In the genomic region with DNA sequence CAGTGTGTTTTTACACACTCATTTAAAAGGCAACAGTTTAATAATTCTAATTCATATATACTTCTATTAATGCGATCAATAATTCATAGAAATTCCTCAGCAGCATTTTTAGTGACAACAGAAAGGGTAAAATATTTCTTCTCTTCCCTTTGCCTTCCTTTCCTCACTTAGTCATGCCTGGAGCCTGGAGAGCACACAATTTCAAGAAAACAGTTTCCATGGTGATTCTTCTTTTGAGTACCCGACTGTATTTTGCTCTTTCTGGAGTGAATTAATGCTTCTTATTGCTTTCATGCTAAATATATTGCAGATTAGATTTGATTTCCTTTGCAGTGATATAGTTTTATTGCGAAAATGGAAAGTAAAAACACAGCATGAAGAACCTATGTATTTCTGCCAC, we compare ENCODE assay signal across 23 cellular contexts.
DNase-seq lines count a peak whose midpoint lies in the region; ATAC-seq, FAIRE-seq and TF ChIP-seq lines count a peak whose summit lies in the region.
"Had no signal": no experiment of that assay in that cellular context is flagged by ENCODE, and none has a peak within 500 bp of the region (broad histone marks: within the 10 kb centered on the region; RNA-seq: fewer than 3 reads in every experiment).

No MANE protein-coding gene starts in this region.

- no peak overlapping the region for H2BK12ac ChIP-seq in mesenchymal stem cell (ENCODE audit: low read length in 2 of 2)

- H3K18ac ChIP-seq in mesenchymal stem cell (ENCODE audit: low read depth in 1 of 2, low read length in 2 of 2) = no peak overlapping the region

- H3K4me3 ChIP-seq in astrocyte (ENCODE audit: insufficient read depth, low read depth, low read length) = no peak overlapping the region
- H3K4me3 ChIP-seq in fibroblast of lung (replicated peaks in 1 of 4; ENCODE audit: control extremely low read depth in 1 of 4, insufficient read depth in 1 of 4, low read depth in 3 of 4, low read length in 4 of 4) = no peak overlapping the region
- no peak overlapping the region for H3K4me3 ChIP-seq in mesenchymal stem cell (ENCODE audit: insufficient read depth in 1 of 2, low read depth in 1 of 2, low read length in 2 of 2)
- H3K4me3 ChIP-seq in lower lobe of right lung = no peak overlapping the region
- H3K4me3 ChIP-seq: BLaER1, GM12878 had no signal

- no peak overlapping the region for H3K4ac ChIP-seq in mesenchymal stem cell (ENCODE audit: low read depth in 1 of 2, low read length in 2 of 2)

- H3K4me1 Mint-ChIP-seq in astrocyte (ENCODE audit: low read depth, unreplicated experiment) = peaks cover 13% of the 10 kb centered on the region

- H3K27ac Mint-ChIP-seq in astrocyte (ENCODE audit: unreplicated experiment) = peak overlapping the region; percentile 44

- H2BK120ac ChIP-seq in mesenchymal stem cell (ENCODE audit: low read depth, low read length) = no peak overlapping the region

- H3K14ac ChIP-seq in mesenchymal stem cell (ENCODE audit: low read length in 2 of 2) = no peak overlapping the region

- H2BK15ac ChIP-seq in mesenchymal stem cell (ENCODE audit: low read depth, poor library complexity, severe bottlenecking) = no peak overlapping the region

- intact Hi-C loops in lower lobe of right lung (cut with DNase I) = no loop called here
- intact Hi-C loops in cardiac septum (cut with DNase I) = no loop called here

- TF ChIP-seq CTCF in astrocyte (IDR thresholded peaks at IDR 0.05; ENCODE audit: insufficient read depth, low read depth, low read length) (no peak), fibroblast of lung (conservative IDR thresholded peaks at IDR 0.05 in 1 of 2, IDR thresholded peaks at IDR 0.05 in 1 of 2; ENCODE audit: low read depth in 1 of 2, low read length in 2 of 2) (no peak), lower lobe of right lung (IDR thresholded peaks at IDR 0.05) (no peak)

- H4K91ac ChIP-seq in mesenchymal stem cell (ENCODE audit: low read length) = no peak overlapping the region

- no peak overlapping the region for H3K4me3 Mint-ChIP-seq in astrocyte (ENCODE audit: unreplicated experiment)
- H3K4me3 Mint-ChIP-seq: CD4-positive, alpha-beta memory T cell had no signal

- no peak overlapping the region for H2AFZ ChIP-seq in astrocyte (ENCODE audit: low read depth, low read length)
- no peak overlapping the region for H2AFZ ChIP-seq in fibroblast of lung (ENCODE audit: low read length)
- H2AFZ ChIP-seq in mesenchymal stem cell (ENCODE audit: low read depth, low read length) = no peak overlapping the region

- H3K27ac ChIP-seq in astrocyte (ENCODE audit: low read depth, low read length) (no peak overlapping the region), fibroblast of lung (ENCODE audit: insufficient read depth, low read length) (no peak overlapping the region), mesenchymal stem cell (ENCODE audit: low read length, poor library complexity, severe bottlenecking) (no peak overlapping the region), lower lobe of right lung (no peak overlapping the region)
- H3K27ac ChIP-seq: BLaER1, KMS-11 had no signal

- H3K79me2 ChIP-seq in astrocyte (ENCODE audit: insufficient read depth, low read length) = no peaks in the 10 kb centered on the region
- no peaks in the 10 kb centered on the region for H3K79me2 ChIP-seq in fibroblast of lung (ENCODE audit: control insufficient read depth, insufficient read depth, low read length)

- H3K4me2 ChIP-seq in astrocyte (ENCODE audit: low read length) = no peak overlapping the region
- no peak overlapping the region for H3K4me2 ChIP-seq in fibroblast of lung (ENCODE audit: extremely low read depth, insufficient read depth, low read length)
- no peak overlapping the region for H3K4me2 ChIP-seq in mesenchymal stem cell (ENCODE audit: low read length, poor library complexity, severe bottlenecking)
- H3K4me2 ChIP-seq: BLaER1, KMS-11 had no signal

- no peak overlapping the region for H3K9ac ChIP-seq in astrocyte (ENCODE audit: low read length)
- no peak overlapping the region for H3K9ac ChIP-seq in fibroblast of lung (ENCODE audit: insufficient read depth, low read length)
- peak overlapping the region; percentile 39 for H3K9ac ChIP-seq in mesenchymal stem cell (ENCODE audit: low read length)
- H3K9ac ChIP-seq: BLaER1, KMS-11 had no signal

- no peak overlapping the region for H4K8ac ChIP-seq in mesenchymal stem cell (ENCODE audit: low read length)

- no peak for FAIRE-seq in astrocyte (lab: Jason Lieb, UNC)
- FAIRE-seq: GM12878, H1, HTR-8/SVneo had no signal

- no peak overlapping the region for H2AK5ac ChIP-seq in mesenchymal stem cell (ENCODE audit: low read length, severe bottlenecking)

- ATAC-seq in lower lobe of right lung = no peak
- no peak for ATAC-seq in GM18861 (IDR thresholded peaks at IDR 0.05; ENCODE audit: unreplicated experiment)
- ATAC-seq: GM12878, HCT116, Panc1 had no signal

- DNase-seq in LHCN-M2 (ENCODE audit: low read depth) (peak; percentile 19), astrocyte (ENCODE audit: low read depth) (peak; percentile 49), fibroblast of lung (ENCODE audit: low read depth in 2 of 2) (peak; percentile 9 to 64), mesenchymal stem cell (no peak), lower lobe of right lung (no peak), NOMO-1 treated with dmso at 0.1 percent for 144 hours (lab: John Stamatoyannopoulos, UW; ENCODE audit: unreplicated experiment) (no peak), cardiac septum (ENCODE audit: low spot score) (no peak)
- DNase-seq: CD4-positive, alpha-beta memory T cell; DND-41; MV-4-11; NCI-H1694; NCI-H226; NCI-H510A treated with DMSO at 0.1 percent for 48 hours; NCI-H748 treated with DMSO at 0.1 percent for 48 hours; SIG-M5 had no signal

- H3K4me1 ChIP-seq in astrocyte (ENCODE audit: insufficient read depth, low read length) (peaks cover 13% of the 10 kb centered on the region), fibroblast of lung (ENCODE audit: control insufficient read depth, extremely low read depth, insufficient read depth, low read length) (no peaks in the 10 kb centered on the region), mesenchymal stem cell (ENCODE audit: control insufficient read depth, insufficient read depth, low read depth, low read length) (peaks cover 2% of the 10 kb centered on the region), lower lobe of right lung (no peaks in the 10 kb centered on the region)
- H3K4me1 ChIP-seq: BLaER1 had no signal

- H2BK5ac ChIP-seq in mesenchymal stem cell (ENCODE audit: low read depth, low read length, poor library complexity, severe bottlenecking) = no peak overlapping the region

- H3K79me1 ChIP-seq in mesenchymal stem cell (replicated peaks; ENCODE audit: low read length, poor library complexity, severe bottlenecking) = no peaks in the 10 kb centered on the region

- H3K9me3 ChIP-seq in astrocyte (ENCODE audit: insufficient read depth, low read depth, low read length) (peaks cover 4% of the 10 kb centered on the region), fibroblast of lung (ENCODE audit: control insufficient read depth, insufficient read depth, low read depth, low read length) (no peaks in the 10 kb centered on the region), mesenchymal stem cell (ENCODE audit: control insufficient read depth, low read length) (peaks cover 14% of the 10 kb centered on the region), lower lobe of right lung (peaks cover 13% of the 10 kb centered on the region)

- H3K36me3 Mint-ChIP-seq in astrocyte (ENCODE audit: low read depth, unreplicated experiment) = peaks cover 7% of the 10 kb centered on the region

- no peak overlapping the region for H3K23ac ChIP-seq in mesenchymal stem cell (ENCODE audit: low read length in 2 of 2)

- no peaks in the 10 kb centered on the region for H3K27me3 Mint-ChIP-seq in astrocyte (ENCODE audit: low read depth, unreplicated experiment)
- H3K27me3 Mint-ChIP-seq: CD4-positive, alpha-beta memory T cell had no signal

- no peaks in the 10 kb centered on the region for H3K36me3 ChIP-seq in astrocyte (ENCODE audit: insufficient read depth, low read length)
- H3K36me3 ChIP-seq in fibroblast of lung (ENCODE audit: control insufficient read depth, insufficient read depth, low read length) = no peaks in the 10 kb centered on the region
- H3K36me3 ChIP-seq in mesenchymal stem cell (ENCODE audit: control insufficient read depth in 1 of 2, insufficient read depth in 2 of 2, low read depth in 1 of 2, low read length in 2 of 2) = no peaks in the 10 kb centered on the region
- H3K36me3 ChIP-seq in lower lobe of right lung = no peaks in the 10 kb centered on the region
- H3K36me3 ChIP-seq: BLaER1 had no signal

- 83% methylated on average over 3 of the region's 3 CpGs for whole genome bisulfite sequencing in mesenchymal stem cell

- no peaks in the 10 kb centered on the region for H4K20me1 ChIP-seq in astrocyte (ENCODE audit: insufficient read depth, low read length)
- H4K20me1 ChIP-seq in fibroblast of lung (ENCODE audit: control insufficient read depth, extremely low read depth, insufficient read depth, low read length) = no peaks in the 10 kb centered on the region
- H4K20me1 ChIP-seq: BLaER1 had no signal

- H3K9me3 Mint-ChIP-seq in astrocyte (ENCODE audit: unreplicated experiment) = peaks cover 10% of the 10 kb centered on the region

- H3K27me3 ChIP-seq in astrocyte (ENCODE audit: insufficient read depth, low read length) (no peaks in the 10 kb centered on the region), fibroblast of lung (ENCODE audit: control insufficient read depth, insufficient read depth, low read length) (no peaks in the 10 kb centered on the region), mesenchymal stem cell (ENCODE audit: control insufficient read depth in 1 of 2, insufficient read depth in 1 of 2, low read length in 2 of 2) (no peaks in the 10 kb centered on the region), lower lobe of right lung (ENCODE audit: low read depth) (no peaks in the 10 kb centered on the region)
- H3K27me3 ChIP-seq: BLaER1 had no signal

Comparison
In these comparisons a context has a peak if more than half of its experiments do, and no peak if none do; other contexts are left out.
1. DNase-seq: peak in LHCN-M2 (single experiment), astrocyte (single experiment) and fibroblast of lung (2 of 2); none in mesenchymal stem cell (single experiment), lower lobe of right lung (single experiment), NOMO-1 treated with dmso at 0.1 percent for 144 hours (single experiment) and cardiac septum (single experiment).